In genomic region chr7:107150375-107151073, GRCh38 we compare ENCODE assay signal across 8 cellular contexts. TPM values are rescaled to one million over a fixed set of nuclear protein-coding genes. Genes with fewer than 3 reads are reported as not detected.
DNase-seq lines count a peak whose midpoint lies in the region; ATAC-seq lines count a peak whose summit lies in the region.

No MANE protein-coding gene starts in this region.

- peak; percentile 64 for DNase-seq in G401 (ENCODE audit: low spot score)
- DNase-seq in NCI-H1105 treated with DMSO at 0.1 percent for 48 hours (lab: John Stamatoyannopoulos, UW), result peak; percentile 54
- DNase-seq in T-helper 1 cell, result peak; percentile 45 to 75 (median 64)
- peak; percentile 73 for DNase-seq in amniotic epithelial cell (ENCODE audit: low read depth)
- peak; percentile 32 to 63 for DNase-seq in hippocampal formation (lab: John Stamatoyannopoulos, UW)
- peak; percentile 42 to 44 for DNase-seq in stimulated activated CD4-positive, alpha-beta T cell treated with anti-CD3 and anti-CD28 coated beads, Interleukin-15, amount 100 ng/mL, for 1 hour (ENCODE audit: low read depth in 1 of 2, low spot score in 1 of 2)

- ATAC-seq in HG03457 (IDR thresholded peaks at IDR 0.05; ENCODE audit: unreplicated experiment) (no peak), GM18520 (IDR thresholded peaks at IDR 0.05; ENCODE audit: unreplicated experiment) (no peak)

- in situ Hi-C loops in G401 (cut with HindIII; ENCODE audit: low sequenced_read_pairs), result no loop called here

RNA-seq across cellular contexts. Expression of gene HBP1, which starts 18.3 kb away (rescaled TPM):
- total RNA-seq in G401 (2014; rRNA removed; shearing (Covaris generic)), result 31.3 and 47.8 TPM in 2 replicates
